Comparison of ENCODE assay signal across 26 cellular contexts in genomic region chr7:21450076-21450475, GRCh38.
"Had no signal": no experiment of that assay in that cellular context is flagged by ENCODE, and none has a peak within 500 bp of the region (broad histone marks: within the 10 kb centered on the region; RNA-seq: fewer than 3 reads in every experiment).

No MANE protein-coding gene starts in this region.

- ATAC-seq: activated CD8-positive, alpha-beta T cell treated with anti-CD3 and anti-CD28 coated beads for 36 hours; activated naive CD8-positive, alpha-beta T cell treated with anti-CD3 and anti-CD28 coated beads, Interleukin-2, amount 50 U/mL, for 24 hours had no signal

- H3K4me3 ChIP-seq: ascending aorta, cardiac muscle cell had no signal

- DNase-seq: activated B cell treated with CpG ODN at 0.5 μM for 24 hours; activated CD4-positive, alpha-beta memory T cell treated with anti-CD3 and anti-CD28 coated beads for 36 hours; activated CD4-positive, alpha-beta T cell treated with anti-CD3 and anti-CD28 coated beads for 4 hours; activated CD4-positive, alpha-beta T cell treated with anti-CD3 and anti-CD28 coated beads, Interleukin-2, amount 10 ng/mL, durations not matched to agents 24 days and 14 days; activated CD4-positive, alpha-beta T cell treated with anti-CD3 and anti-CD28 coated beads, Interleukin-2, amount 50 U/mL, for 1 hour; activated CD4-positive, alpha-beta T cell treated with anti-CD3 and anti-CD28 coated beads, Interleukin-2, amount 50 U/mL, for 4 hours; activated CD4-positive, CD25-positive, alpha-beta regulatory T cell treated with anti-CD3 and anti-CD28 coated beads, Interleukin-2, amount 50 U/mL, for 72 hours; activated CD8-positive, alpha-beta memory T cell treated with anti-CD3 and anti-CD28 coated beads, Interleukin-2, amount 50 U/mL, for 4 hours; activated CD8-positive, alpha-beta T cell treated with anti-CD3 and anti-CD28 coated beads for 36 hours; activated effector memory CD4-positive, alpha-beta T cell treated with Interleukin-2 at 50 U/mL for 16 hours; activated gamma-delta T cell; activated naive CD4-positive, alpha-beta T cell treated with anti-CD3 and anti-CD28 coated beads, Interleukin-2, amount 10 ng/mL, durations not matched to agents 7 days and 5 days; activated naive CD4-positive, alpha-beta T cell treated with Interleukin-2 at 50 U/mL for 16 hours; activated naive CD8-positive, alpha-beta T cell treated with anti-CD3 and anti-CD28 coated beads, Interleukin-2, amount 10 ng/mL, durations not matched to agents 7 days and 5 days; activated naive CD8-positive, alpha-beta T cell treated with anti-CD3 and anti-CD28 coated beads, Interleukin-2, amount 50 U/mL, for 24 hours; activated T-cell treated with anti-CD3 and anti-CD28 coated beads, Interleukin-2, amount 50 U/mL, for 24 hours; activated T-cell treated with anti-CD3 and anti-CD28 coated beads, Interleukin-2, amount 50 U/mL, for 48 hours; amygdala; anterior cingulate cortex; caudate nucleus; T-helper 9 cell had no signal

- H3K27me3 ChIP-seq: ascending aorta, cardiac muscle cell had no signal

- H3K27ac ChIP-seq: ascending aorta, cardiac muscle cell had no signal

- H3K36me3 ChIP-seq: ascending aorta, cardiac muscle cell had no signal

- FAIRE-seq: bronchial epithelial cell, colon, TTC549 had no signal

- H3K9me3 ChIP-seq: ascending aorta had no signal

- H3K4me1 ChIP-seq: ascending aorta had no signal
